Comparison of ENCODE assay signal across 22 cellular contexts in the genomic region with DNA sequence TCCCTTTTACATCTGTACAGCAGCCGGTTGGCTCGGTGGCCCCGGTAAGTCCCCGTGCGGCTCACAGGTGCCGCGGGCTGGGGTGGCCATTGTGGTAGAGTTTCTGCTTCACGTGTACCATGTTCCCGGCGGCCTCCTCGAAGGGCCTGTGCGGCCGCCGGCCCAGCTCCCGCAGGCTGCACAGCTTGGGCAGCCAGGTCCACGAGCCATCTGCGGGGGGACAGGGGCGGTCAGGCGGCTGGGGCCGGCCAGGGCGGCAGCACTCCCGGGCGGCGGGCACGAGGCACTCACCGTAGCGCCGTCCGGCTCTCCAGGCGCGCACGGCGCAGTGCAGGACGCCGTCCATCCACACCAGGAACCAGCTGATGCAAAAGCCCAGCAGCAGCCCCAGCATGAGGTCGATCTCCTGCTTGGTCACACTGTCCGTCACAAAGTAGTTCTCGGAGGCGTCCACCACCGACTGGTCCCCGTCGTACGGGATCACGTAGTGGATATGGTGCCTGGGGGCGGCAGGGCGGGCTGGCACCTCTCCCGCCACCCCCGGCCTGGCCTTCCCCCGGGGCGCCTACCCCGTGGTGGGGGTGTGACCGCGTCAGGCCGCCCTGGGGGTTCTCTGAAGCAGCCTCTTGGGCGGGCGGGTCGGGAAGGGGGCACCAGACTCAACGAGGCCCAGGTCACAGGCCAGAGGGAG. TPM values are rescaled to one million over a fixed set of nuclear protein-coding genes. Genes with fewer than 3 reads are reported as not detected.
DNase-seq lines count a peak whose midpoint lies in the region; ATAC-seq, FAIRE-seq and TF ChIP-seq lines count a peak whose summit lies in the region.
"Had no signal": no experiment of that assay in that cellular context is flagged by ENCODE, and none has a peak within 500 bp of the region (broad histone marks: within the 10 kb centered on the region; RNA-seq: fewer than 3 reads in every experiment).

No MANE protein-coding gene starts in this region.

- H3K79me2 ChIP-seq in K562 (ENCODE audit: control insufficient read depth, insufficient read depth, low read length) (no peaks in the 10 kb centered on the region), osteoblast (ENCODE audit: insufficient read depth, low read length) (peaks cover 21% of the 10 kb centered on the region)

- H2AFZ ChIP-seq in K562 (ENCODE audit: low read depth, low read length) (no peak overlapping the region), osteoblast (ENCODE audit: low read length) (no peak overlapping the region)
- H2AFZ ChIP-seq: GM23338 had no signal

- TF ChIP-seq CTCF in cardiac muscle cell (IDR thresholded peaks at IDR 0.05; ENCODE audit: low read depth, low read length) (no peak), GM20000 (IDR thresholded peaks at IDR 0.05; ENCODE audit: extremely low read depth, missing control alignments) (no peak), K562 (IDR thresholded peaks at IDR 0.05 in 2 of 3, conservative IDR thresholded peaks at IDR 0.05 in 1 of 3; ENCODE audit: insufficient read depth in 2 of 3, low read depth in 1 of 3, low read length in 3 of 3) (no peak), osteoblast (IDR thresholded peaks at IDR 0.05; ENCODE audit: extremely low read depth, low read depth, low read length) (no peak)

- TF ChIP-seq POLR2A in K562 (conservative IDR thresholded peaks at IDR 0.05) = no peak

- H3K9ac ChIP-seq in K562 (ENCODE audit: insufficient read depth in 1 of 2, low read depth in 2 of 2, low read length in 2 of 2) = no peak overlapping the region; a peak in 1 of 4 replicates

- H3K27ac ChIP-seq in cardiac muscle cell (peak overlapping the region; percentile 71), K562 (ENCODE audit: extremely low read depth, low read depth, low read length) (no peak overlapping the region), osteoblast (ENCODE audit: low read depth, low read length) (no peak overlapping the region)
- H3K27ac ChIP-seq: HL-60 had no signal

- no peak overlapping the region for H3K4me3 ChIP-seq in cardiac muscle cell
- H3K4me3 ChIP-seq in K562 = no peak overlapping the region
- H3K4me3 ChIP-seq in osteoblast (ENCODE audit: insufficient read depth, low read length) = no peak overlapping the region
- H3K4me3 ChIP-seq: GM23338 had no signal

- H3K4me1 ChIP-seq in cardiac muscle cell (ENCODE audit: low read depth) (peaks cover 19% of the 10 kb centered on the region), K562 (replicated peaks in 1 of 2; ENCODE audit: control insufficient read depth in 2 of 2, insufficient read depth in 2 of 2, low read length in 2 of 2) (peaks cover 0 to 34% of the 10 kb centered on the region in 2 experiments; a peak in 2 of 5 replicates), osteoblast (ENCODE audit: insufficient read depth, low read length) (no peaks in the 10 kb centered on the region)

- no peak for FAIRE-seq in K562 (lab: Jason Lieb, UNC)
- FAIRE-seq: G401.6, GM12891 had no signal

- in situ Hi-C loops in K562 (cut with MboI) = no loop called here

- H3K4me2 ChIP-seq in K562 (ENCODE audit: insufficient read depth, low read length) = no peak overlapping the region
- H3K4me2 ChIP-seq in osteoblast (ENCODE audit: insufficient read depth, low read length) = no peak overlapping the region
- H3K4me2 ChIP-seq: GM23338 had no signal

- ATAC-seq in left cardiac atrium (no peak), K562 (peak; percentile 9), GM21717 (IDR thresholded peaks at IDR 0.05; ENCODE audit: unreplicated experiment) (no peak), GM18520 (IDR thresholded peaks at IDR 0.05; ENCODE audit: unreplicated experiment) (no peak)
- ATAC-seq: GM23338 had no signal

- no peak for DNase-seq in cardiac muscle cell (ENCODE audit: low read depth in 1 of 2, low spot score in 1 of 2)
- no peak for DNase-seq in left cardiac atrium
- DNase-seq in GM20000 (ENCODE audit: low spot score) = peak; percentile 38
- peak in 2 of 4 experiments; percentile 45 to 48 for DNase-seq in K562 (ENCODE audit: extremely low read depth in 1 of 4, low spot score in 3 of 4)
- peak; percentile 86 for DNase-seq in osteoblast (ENCODE audit: insufficient read length, low spot score, missing footprints)
- DNase-seq in NCI-H2196 treated with DMSO at 0.1 percent for 48 hours (lab: John Stamatoyannopoulos, UW; ENCODE audit: unreplicated experiment) = no peak
- DNase-seq: ACHN; C1 segment of cervical spinal cord; Calu3; CD4-positive, alpha-beta T cell; DMS79; H9; HFFc6; IMR-90; KG1 had no signal

- intact Hi-C loops in left cardiac atrium (cut with DNase I) = no loop called here
- intact Hi-C loops in K562 (cut with micrococcal nuclease) = no loop called here

- 95% methylated on average over 22 of the region's 58 CpGs for WGBS in K562 (ENCODE audit: insufficient coverage, low coverage, missing lambda C conversion rate)

- no peak for TF ChIP-seq RAD21 in K562 (CRISPR knock-in tag; conservative IDR thresholded peaks at IDR 0.05 in 1 of 2, IDR thresholded peaks at IDR 0.05 in 1 of 2)

- H3K27me3 ChIP-seq in cardiac muscle cell (no peaks in the 10 kb centered on the region), K562 (ENCODE audit: control insufficient read depth in 2 of 2, insufficient read depth in 2 of 2, low read length in 2 of 2) (no peaks in the 10 kb centered on the region), osteoblast (ENCODE audit: insufficient read depth, low read length) (no peaks in the 10 kb centered on the region)

- H3K9me3 ChIP-seq in cardiac muscle cell (ENCODE audit: low read depth) = no peaks in the 10 kb centered on the region
- peaks cover 8% of the 10 kb centered on the region for H3K9me3 ChIP-seq in K562 (replicated peaks; ENCODE audit: control insufficient read depth, insufficient read depth, low read depth, low read length)
- no peaks in the 10 kb centered on the region for H3K9me3 ChIP-seq in osteoblast (ENCODE audit: low read depth, low read length)

- POLR2A ChIA-PET in K562 (lab: Yijun Ruan, JAX) = interaction anchor here (0.6 kb wide), 2 partner anchors 248 to 360 kb away, joined by 3 read pairs; no protein-coding TSS in a partner anchor

- H3K36me3 ChIP-seq in cardiac muscle cell (no peaks in the 10 kb centered on the region), K562 (ENCODE audit: control insufficient read depth, insufficient read depth, low read length) (peaks cover 42% of the 10 kb centered on the region; the same call in 2 of the 3 replicates), osteoblast (ENCODE audit: insufficient read depth, low read length) (peaks cover 14% of the 10 kb centered on the region)

- no peak for TF ChIP-seq EP300 in K562 (IDR thresholded peaks at IDR 0.05; ENCODE audit: low read length)

- H4K20me1 ChIP-seq in K562 (replicated peaks; ENCODE audit: control insufficient read depth, insufficient read depth, low read length) (no peaks in the 10 kb centered on the region), osteoblast (ENCODE audit: insufficient read depth, low read length) (peaks cover 16% of the 10 kb centered on the region)

- CTCF ChIA-PET in K562 (lab: Yijun Ruan, JAX; ENCODE audit: low intra/inter-chr PET ratio) = no interaction called here

- no peaks in the 10 kb centered on the region for H3K9me1 ChIP-seq in K562 (ENCODE audit: control insufficient read depth, insufficient read depth, low read length)

- no TSS peak for BruUV-seq in K562 (replicated peaks; lab: Mats Ljungman, UMichigan)

RNA-seq across cellular contexts. Expression of gene TMEM240, which starts 5.0 kb away (rescaled TPM):
- total RNA-seq in cardiac muscle cell = 8.1 and 26.0 TPM in 2 replicates
- 6.2 and 10.4 TPM in 2 replicates for polyA plus RNA-seq in cardiac muscle cell
- total RNA-seq in left cardiac atrium = 1 to 10 TPM; 4.6 to 5.4 TPM
- total RNA-seq in K562 (2011; cell fraction: chromatin; rRNA removed; ENCODE audit: low replicate concordance) = 1.2 and 8.3 TPM in 2 replicates
- 5.3 and 6.0 TPM in 2 replicates for total RNA-seq in K562 (2011; cell fraction: nucleolus; rRNA removed)
- total RNA-seq in K562 (2011; cell fraction: nucleoplasm; rRNA removed) = 2.6 and 6.0 TPM in 2 replicates
- 0.78 TPM in 1 of 2 replicates, not detected in the other for total RNA-seq in K562 (2014; rRNA removed)
- not detected in 2 replicates for total RNA-seq in K562 (2014; rRNA removed; fragmentation: Illumina TruSeq; extraction: Trizol)
- total RNA-seq in K562 (2015; rRNA removed; fragmentation: Illumina TruSeq; extraction: Trizol) = 0.38 and 0.43 TPM in 2 replicates
- 1.3 and 2.0 TPM in 2 replicates for total RNA-seq in K562 (2021)
- polyA plus RNA-seq in K562 (2011; rRNA removed) = 0.24 TPM in 2 replicates
- polyA plus RNA-seq in K562 (2011; cell fraction: cytosol; rRNA removed) = 0.46 TPM in 1 of 2 replicates, not detected in the other
- polyA plus RNA-seq in K562 (2011; cell fraction: nucleus; rRNA removed) = 3.5 and 8.1 TPM in 2 replicates
- 1.1 and 3.2 TPM in 2 replicates for polyA plus RNA-seq in K562 (2012)
- not detected in 2 replicates for polyA plus RNA-seq in K562 (2014; fragmentation: Illumina TruSeq; extraction: Trizol)
- not detected for polyA plus RNA-seq in K562 (2014; fragmentation: Nextera tagmentation; extraction: Ambion mirVana)
- polyA plus RNA-seq in K562 (2014; rRNA removed) = 0.28 and 0.94 TPM in 2 replicates
- polyA minus RNA-seq in K562 (2011; rRNA and poly(A)+ RNA removed) = not detected in 2 replicates
- polyA minus RNA-seq in K562 (2011; cell fraction: cytosol; rRNA and poly(A)+ RNA removed) = not detected in 2 replicates
- polyA minus RNA-seq in K562 (2011; cell fraction: nucleus; rRNA and poly(A)+ RNA removed) = 0.56 and 0.67 TPM in 2 replicates
- total RNA-seq in osteoblast = 1.8 and 2.7 TPM in 2 replicates
- total RNA-seq: A172 had no signal

RNA-seq across cellular contexts. Expression of gene ATAD3A, which starts 23.5 kb away (rescaled TPM):
- total RNA-seq in cardiac muscle cell = 61.7 and 79.7 TPM in 2 replicates
- 74.8 and 77.9 TPM in 2 replicates for polyA plus RNA-seq in cardiac muscle cell
- total RNA-seq in left cardiac atrium = 10 to 100 TPM; 14.1 to 24.3 TPM
- 54.7 and 190 TPM in 2 replicates for total RNA-seq in K562 (2011; cell fraction: chromatin; rRNA removed; ENCODE audit: low replicate concordance)
- 155 and 182 TPM in 2 replicates for total RNA-seq in K562 (2011; cell fraction: nucleolus; rRNA removed)
- total RNA-seq in K562 (2011; cell fraction: nucleoplasm; rRNA removed) = 64.8 and 77.4 TPM in 2 replicates
- total RNA-seq in K562 (2014; rRNA removed) = 173 and 183 TPM in 2 replicates
- total RNA-seq in K562 (2014; rRNA removed; fragmentation: Illumina TruSeq; extraction: Trizol) = 18.6 and 20.2 TPM in 2 replicates
- 80.1 and 87.1 TPM in 2 replicates for total RNA-seq in K562 (2015; rRNA removed; fragmentation: Illumina TruSeq; extraction: Trizol)
- 151 and 167 TPM in 2 replicates for total RNA-seq in K562 (2021)
- 36.7 and 40.8 TPM in 2 replicates for polyA plus RNA-seq in K562 (2011; rRNA removed)
- 47.1 and 118 TPM in 2 replicates for polyA plus RNA-seq in K562 (2011; cell fraction: cytosol; rRNA removed)
- 98.3 and 162 TPM in 2 replicates for polyA plus RNA-seq in K562 (2011; cell fraction: nucleus; rRNA removed)
- 69.9 and 90.0 TPM in 2 replicates for polyA plus RNA-seq in K562 (2012)
- polyA plus RNA-seq in K562 (2014; fragmentation: Illumina TruSeq; extraction: Trizol) = 29.2 and 90.5 TPM in 2 replicates
- 1 to 10 TPM in 1 of 2 experiments, under 1 TPM in 1; 0.10 to 1.0 TPM for polyA plus RNA-seq in K562 (2014; fragmentation: Nextera tagmentation; extraction: Ambion mirVana)
- polyA plus RNA-seq in K562 (2014; rRNA removed) = 123 and 131 TPM in 2 replicates
- polyA minus RNA-seq in K562 (2011; rRNA and poly(A)+ RNA removed) = 14.9 and 33.5 TPM in 2 replicates
- 50.2 and 62.0 TPM in 2 replicates for polyA minus RNA-seq in K562 (2011; cell fraction: cytosol; rRNA and poly(A)+ RNA removed)
- polyA minus RNA-seq in K562 (2011; cell fraction: nucleus; rRNA and poly(A)+ RNA removed) = 28.4 and 31.9 TPM in 2 replicates
- 18.6 and 19.9 TPM in 2 replicates for total RNA-seq in osteoblast

RNA-seq across cellular contexts. Expression of gene SSU72, which starts 39.2 kb away (rescaled TPM):
- total RNA-seq in cardiac muscle cell (97.3 and 131 TPM in 2 replicates), left cardiac atrium (100 to 1,000 TPM; 107 to 118 TPM), K562 (2014; rRNA removed) (157 and 175 TPM in 2 replicates), K562 (2014; rRNA removed; fragmentation: Illumina TruSeq; extraction: Trizol) (75.3 and 77.6 TPM in 2 replicates), K562 (2015; rRNA removed; fragmentation: Illumina TruSeq; extraction: Trizol) (79.3 and 80.4 TPM in 2 replicates), K562 (2021) (185 and 187 TPM in 2 replicates), osteoblast (67.2 and 73.1 TPM in 2 replicates)
- polyA plus RNA-seq in cardiac muscle cell (172 and 202 TPM in 2 replicates), K562 (2011; rRNA removed) (77.5 and 94.6 TPM in 2 replicates), K562 (2014; fragmentation: Illumina TruSeq; extraction: Trizol) (184 and 187 TPM in 2 replicates), K562 (2014; fragmentation: Nextera tagmentation; extraction: Ambion mirVana) (10 to 100 TPM; 70.8 to 90.8 TPM), K562 (2014; rRNA removed) (201 and 217 TPM in 2 replicates)
- total RNA-seq in K562 (2011; cell fraction: chromatin; rRNA removed; ENCODE audit: low replicate concordance) = 158 and 318 TPM in 2 replicates
- total RNA-seq in K562 (2011; cell fraction: nucleolus; rRNA removed) = 177 TPM in 2 replicates
- total RNA-seq in K562 (2011; cell fraction: nucleoplasm; rRNA removed) = 165 and 176 TPM in 2 replicates
- 108 and 136 TPM in 2 replicates for polyA plus RNA-seq in K562 (2011; cell fraction: cytosol; rRNA removed)
- polyA plus RNA-seq in K562 (2011; cell fraction: nucleus; rRNA removed) = 118 and 152 TPM in 2 replicates
- 185 and 187 TPM in 2 replicates for polyA plus RNA-seq in K562 (2012)
- polyA minus RNA-seq in K562 (2011; rRNA and poly(A)+ RNA removed) = 79.6 and 115 TPM in 2 replicates
- polyA minus RNA-seq in K562 (2011; cell fraction: cytosol; rRNA and poly(A)+ RNA removed) = 73.7 and 101 TPM in 2 replicates
- 42.8 and 44.6 TPM in 2 replicates for polyA minus RNA-seq in K562 (2011; cell fraction: nucleus; rRNA and poly(A)+ RNA removed)

Comparison
In these comparisons a context has a peak if more than half of its experiments do, and no peak if none do; other contexts are left out.
1. DNase-seq: peak in GM20000 (single experiment) and osteoblast (single experiment); none in cardiac muscle cell (0 of 2), left cardiac atrium (single experiment) and NCI-H2196 treated with DMSO at 0.1 percent for 48 hours (single experiment).